Comparison of ENCODE assay signal across 24 cellular contexts in genomic region chr1:182863940-182864339, GRCh38. TPM values are rescaled to one million over a fixed set of nuclear protein-coding genes. Genes with fewer than 3 reads are reported as not detected.
DNase-seq lines count a peak whose midpoint lies in the region; ATAC-seq, FAIRE-seq and TF ChIP-seq lines count a peak whose summit lies in the region.
"Had no signal": no experiment of that assay in that cellular context is flagged by ENCODE, and none has a peak within 500 bp of the region (broad histone marks: within the 10 kb centered on the region; RNA-seq: fewer than 3 reads in every experiment).

No MANE protein-coding gene starts in this region.

- intact Hi-C loops in activated CD8-positive, alpha-beta T cell treated with anti-CD3 and anti-CD28 coated beads for 36 hours (cut with micrococcal nuclease), result no loop called here

- DNase-seq in activated CD8-positive, alpha-beta T cell treated with anti-CD3 and anti-CD28 coated beads for 36 hours, result no peak
- no peak for DNase-seq in activated CD8-positive, alpha-beta T cell treated with anti-CD3 and anti-CD28 coated beads, Interleukin-2, amount 10 ng/mL, durations not matched to agents 7 days and 5 days
- no peak for DNase-seq in GM12891 (ENCODE audit: insufficient read length, low spot score)
- no peak for DNase-seq in effector memory CD8-positive, alpha-beta T cell
- no peak for DNase-seq in glomerular visceral epithelial cell (ENCODE audit: extremely low spot score)
- DNase-seq in SK-N-DZ (ENCODE audit: low spot score), result no peak
- DNase-seq: BE2C, DMS53, H7, HFFc6, KG1, NCI-H1105, NCI-H146, NCI-H2029, NCI-H226, NCI-H510A treated with DMSO at 0.1 percent for 48 hours, NCI-H748 treated with DMSO at 0.1 percent for 48 hours, PC-9, RPMI8226, SHP77 had no signal

- no peak for ATAC-seq in activated CD8-positive, alpha-beta T cell treated with anti-CD3 and anti-CD28 coated beads for 36 hours
- ATAC-seq in activated CD8-positive, alpha-beta T cell treated with anti-CD3 and anti-CD28 coated beads, Interleukin-2, amount 10 ng/mL, durations not matched to agents 7 days and 5 days, result no peak
- no peak for ATAC-seq in effector memory CD8-positive, alpha-beta T cell (replicated peaks)
- no peak for ATAC-seq in HG03520 (IDR thresholded peaks at IDR 0.05; ENCODE audit: unreplicated experiment)
- ATAC-seq: A549 had no signal

- peaks cover 74% of the 10 kb centered on the region for H3K36me3 Mint-ChIP-seq in activated CD8-positive, alpha-beta T cell treated with anti-CD3 and anti-CD28 coated beads for 36 hours (ENCODE audit: low read depth)
- H3K36me3 Mint-ChIP-seq in activated CD8-positive, alpha-beta T cell treated with anti-CD3 and anti-CD28 coated beads, Interleukin-2, amount 10 ng/mL, durations not matched to agents 7 days and 5 days (ENCODE audit: low read depth), result peaks cover 78% of the 10 kb centered on the region
- peaks cover 8% of the 10 kb centered on the region for H3K36me3 Mint-ChIP-seq in activated naive CD8-positive, alpha-beta T cell
- peaks cover 94% of the 10 kb centered on the region for H3K36me3 Mint-ChIP-seq in effector memory CD8-positive, alpha-beta T cell (ENCODE audit: insufficient read depth)

- H3K27ac Mint-ChIP-seq in activated CD8-positive, alpha-beta T cell treated with anti-CD3 and anti-CD28 coated beads for 36 hours, result peak overlapping the region; percentile 66
- no peak overlapping the region for H3K27ac Mint-ChIP-seq in activated CD8-positive, alpha-beta T cell treated with anti-CD3 and anti-CD28 coated beads, Interleukin-2, amount 10 ng/mL, durations not matched to agents 7 days and 5 days
- peak overlapping the region; percentile 35 for H3K27ac Mint-ChIP-seq in activated naive CD8-positive, alpha-beta T cell
- peak overlapping the region; percentile 32 for H3K27ac Mint-ChIP-seq in effector memory CD8-positive, alpha-beta T cell
- H3K27ac Mint-ChIP-seq: HFFc6 had no signal

- no peaks in the 10 kb centered on the region for H3K27me3 Mint-ChIP-seq in activated CD8-positive, alpha-beta T cell treated with anti-CD3 and anti-CD28 coated beads for 36 hours
- H3K27me3 Mint-ChIP-seq in activated CD8-positive, alpha-beta T cell treated with anti-CD3 and anti-CD28 coated beads, Interleukin-2, amount 10 ng/mL, durations not matched to agents 7 days and 5 days (ENCODE audit: low read depth), result no peaks in the 10 kb centered on the region
- H3K27me3 Mint-ChIP-seq in activated naive CD8-positive, alpha-beta T cell, result no peaks in the 10 kb centered on the region
- no peaks in the 10 kb centered on the region for H3K27me3 Mint-ChIP-seq in effector memory CD8-positive, alpha-beta T cell

- FAIRE-seq in GM12891 (lab: Jason Lieb, UNC), result no peak
- FAIRE-seq: A549, D721Med had no signal

- no peak overlapping the region for H3K4me3 Mint-ChIP-seq in activated CD8-positive, alpha-beta T cell treated with anti-CD3 and anti-CD28 coated beads for 36 hours
- no peak overlapping the region for H3K4me3 Mint-ChIP-seq in activated CD8-positive, alpha-beta T cell treated with anti-CD3 and anti-CD28 coated beads, Interleukin-2, amount 10 ng/mL, durations not matched to agents 7 days and 5 days
- H3K4me3 Mint-ChIP-seq in activated naive CD8-positive, alpha-beta T cell, result no peak overlapping the region
- H3K4me3 Mint-ChIP-seq in effector memory CD8-positive, alpha-beta T cell, result no peak overlapping the region
- H3K4me3 Mint-ChIP-seq: HFFc6 had no signal

- CTCF ChIA-PET in activated CD8-positive, alpha-beta T cell treated with anti-CD3 and anti-CD28 coated beads for 36 hours (lab: Charles Lee), result no interaction called here
- CTCF ChIA-PET in activated CD8-positive, alpha-beta T cell treated with anti-CD3 and anti-CD28 coated beads, Interleukin-2, amount 10 ng/mL, durations not matched to agents 7 days and 5 days (lab: Charles Lee), result interaction anchor here (1.3 to 1.5 kb wide), 2 partner anchors 11 kb away, joined by 3 read pairs; no protein-coding TSS in a partner anchor

- H3K9me3 Mint-ChIP-seq in activated CD8-positive, alpha-beta T cell treated with anti-CD3 and anti-CD28 coated beads for 36 hours, result no peaks in the 10 kb centered on the region
- H3K9me3 Mint-ChIP-seq in activated CD8-positive, alpha-beta T cell treated with anti-CD3 and anti-CD28 coated beads, Interleukin-2, amount 10 ng/mL, durations not matched to agents 7 days and 5 days (ENCODE audit: insufficient read depth), result no peaks in the 10 kb centered on the region
- H3K9me3 Mint-ChIP-seq in activated naive CD8-positive, alpha-beta T cell (ENCODE audit: low read depth), result no peaks in the 10 kb centered on the region
- H3K9me3 Mint-ChIP-seq in effector memory CD8-positive, alpha-beta T cell, result no peaks in the 10 kb centered on the region
- H3K9me3 Mint-ChIP-seq: HFFc6 had no signal

- peaks cover 44% of the 10 kb centered on the region for H3K4me1 Mint-ChIP-seq in activated CD8-positive, alpha-beta T cell treated with anti-CD3 and anti-CD28 coated beads for 36 hours (ENCODE audit: low read depth)
- peaks cover 4% of the 10 kb centered on the region for H3K4me1 Mint-ChIP-seq in activated CD8-positive, alpha-beta T cell treated with anti-CD3 and anti-CD28 coated beads, Interleukin-2, amount 10 ng/mL, durations not matched to agents 7 days and 5 days (ENCODE audit: low read depth)
- H3K4me1 Mint-ChIP-seq in activated naive CD8-positive, alpha-beta T cell (ENCODE audit: low read depth), result peaks cover 32% of the 10 kb centered on the region
- peaks cover 6 to 13% of the 10 kb centered on the region in 2 donors for H3K4me1 Mint-ChIP-seq in effector memory CD8-positive, alpha-beta T cell (ENCODE audit: low read depth in 2 of 2)

- no peak for TF ChIP-seq CTCF in activated CD8-positive, alpha-beta T cell treated with anti-CD3 and anti-CD28 coated beads for 36 hours (IDR thresholded peaks at IDR 0.05)

- no peak for TF ChIP-seq POLR2A in GM12891 (IDR thresholded peaks at IDR 0.05; ENCODE audit: low read depth, low read length)

- POLR2A ChIA-PET in activated CD8-positive, alpha-beta T cell treated with anti-CD3 and anti-CD28 coated beads for 36 hours (lab: Charles Lee), result interaction anchor here (2.3 to 3.5 kb wide), 2 partner anchors 9 to 18 kb away, joined by 9 to 10 read pairs; no protein-coding TSS in a partner anchor
- POLR2A ChIA-PET in activated CD8-positive, alpha-beta T cell treated with anti-CD3 and anti-CD28 coated beads, Interleukin-2, amount 10 ng/mL, durations not matched to agents 7 days and 5 days (lab: Charles Lee), result no interaction called here

TF ChIP-seq in GM12891, 5 proteins besides CTCF, POLR2A, EP300 and RAD21:
- TF ChIP-seq SPI1 (IDR thresholded peaks at IDR 0.05; ENCODE audit: low read depth, low read length) (no peak), TAF1 (IDR thresholded peaks at IDR 0.05; ENCODE audit: low read depth, low read length) (no peak), POLR2AphosphoS5 (IDR thresholded peaks at IDR 0.05; ENCODE audit: low read depth, low read length) (peak; percentile 36; the same call in 1 of the 2 replicates), POU2F2 (IDR thresholded peaks at IDR 0.05; ENCODE audit: low read depth, low read length) (no peak)

RNA-seq across cellular contexts. Expression of gene DHX9, which starts 24.8 kb away (rescaled TPM):
- 100 to 1,000 TPM; 213 to 228 TPM for total RNA-seq in activated CD8-positive, alpha-beta T cell treated with anti-CD3 and anti-CD28 coated beads for 36 hours
- total RNA-seq in activated CD8-positive, alpha-beta T cell treated with anti-CD3 and anti-CD28 coated beads, Interleukin-2, amount 10 ng/mL, durations not matched to agents 7 days and 5 days, result 100 to 1,000 TPM; 218 to 231 TPM
- polyA plus RNA-seq in GM12891 (2012; ENCODE audit: low read depth, missing spikeins), result 107 TPM
- 187 and 220 TPM in 2 replicates for polyA plus RNA-seq in SK-N-DZ (2014; cell fraction: cytosol; rRNA removed)
- 130 and 143 TPM in 2 replicates for polyA plus RNA-seq in SK-N-DZ (2014; cell fraction: nucleus; rRNA removed)
